Comparison of ENCODE assay signal across 20 cellular contexts in genomic region chr2:164498841-164499240, GRCh38.
"Had no signal": no experiment of that assay in that cellular context is flagged by ENCODE, and none has a peak within 500 bp of the region (broad histone marks: within the 10 kb centered on the region; RNA-seq: fewer than 3 reads in every experiment).

No MANE protein-coding gene starts in this region.

- H3K36me3 ChIP-seq: left lung, prostate gland, right atrium auricular region, vagina, WERI-Rb-1 had no signal

- H3K9me3 ChIP-seq: left lung, prostate gland, right atrium auricular region, vagina had no signal

- DNase-seq: activated CD4-positive, alpha-beta T cell treated with anti-CD3 and anti-CD28 coated beads for 1 hour; activated CD8-positive, alpha-beta memory T cell treated with anti-CD3 and anti-CD28 coated beads for 24 hours; activated CD8-positive, alpha-beta memory T cell treated with anti-CD3 and anti-CD28 coated beads, Interleukin-2, amount 50 U/mL, for 48 hours; activated effector memory CD4-positive, alpha-beta T cell treated with Interleukin-2 at 50 U/mL for 16 hours; activated naive CD4-positive, alpha-beta T cell treated with anti-CD3 and anti-CD28 coated beads, Interleukin-2, amount 50 U/mL, for 16 hours; activated T-cell treated with anti-CD3 and anti-CD28 coated beads, Interleukin-2, amount 50 U/mL, for 48 hours; aorta; cortex of kidney; erythroblast; foreskin melanocyte; glutamatergic neuron; left lung; nephron progenitor cell; trophoblast cell; WERI-Rb-1 had no signal

- H3K27me3 ChIP-seq: left lung, right atrium auricular region, vagina had no signal

- FAIRE-seq: endometrium, keratinocyte had no signal

- H3K27ac ChIP-seq: left lung, prostate gland, right atrium auricular region, vagina, WERI-Rb-1 had no signal

- H3K4me3 ChIP-seq: left lung, prostate gland, right atrium auricular region, vagina had no signal
